Comparison of ENCODE assay signal across 1 cellular context in the genomic region with DNA sequence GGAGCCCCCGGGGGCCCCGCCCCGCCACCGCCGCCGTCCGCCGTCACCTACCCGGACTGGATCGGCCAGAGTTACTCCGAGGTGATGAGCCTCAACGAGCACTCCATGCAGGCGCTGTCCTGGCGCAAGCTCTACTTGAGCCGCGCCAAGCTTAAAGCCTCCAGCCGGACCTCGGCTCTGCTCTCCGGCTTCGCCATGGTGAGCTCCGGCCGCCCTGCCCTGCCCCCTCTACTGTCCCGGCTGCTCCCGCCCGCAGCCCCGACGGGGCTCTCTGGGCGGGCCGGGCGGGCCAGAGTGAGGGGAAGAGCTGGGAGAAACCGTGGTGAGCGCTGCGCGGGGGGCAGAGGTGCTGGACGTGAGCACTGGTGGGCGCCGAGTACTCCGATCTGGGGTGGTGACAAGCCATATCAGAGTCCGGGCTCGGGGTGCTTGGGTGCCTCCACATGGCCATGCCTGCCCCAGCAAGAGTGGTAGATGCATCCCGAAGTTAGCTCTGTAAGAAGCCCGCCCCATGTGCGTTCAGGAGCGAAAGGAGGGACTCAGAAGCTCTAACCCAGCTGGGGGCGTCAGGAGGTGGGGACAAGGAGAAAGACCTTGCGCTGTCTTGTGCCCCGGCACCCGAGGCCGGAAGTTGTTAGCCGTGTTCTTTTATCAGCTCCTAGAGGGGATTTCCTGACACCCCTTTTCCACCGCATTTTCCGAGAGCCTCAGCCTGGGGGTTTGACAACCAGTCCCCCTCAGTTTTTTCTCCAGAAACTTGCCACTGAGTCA.
TF ChIP-seq lines count a peak whose summit lies in the region.

No MANE protein-coding gene starts in this region.

TF ChIP-seq in K562, 482 proteins besides CTCF, POLR2A, EP300 and RAD21 (continued from another document):
- TF ChIP-seq, protein P1, sequence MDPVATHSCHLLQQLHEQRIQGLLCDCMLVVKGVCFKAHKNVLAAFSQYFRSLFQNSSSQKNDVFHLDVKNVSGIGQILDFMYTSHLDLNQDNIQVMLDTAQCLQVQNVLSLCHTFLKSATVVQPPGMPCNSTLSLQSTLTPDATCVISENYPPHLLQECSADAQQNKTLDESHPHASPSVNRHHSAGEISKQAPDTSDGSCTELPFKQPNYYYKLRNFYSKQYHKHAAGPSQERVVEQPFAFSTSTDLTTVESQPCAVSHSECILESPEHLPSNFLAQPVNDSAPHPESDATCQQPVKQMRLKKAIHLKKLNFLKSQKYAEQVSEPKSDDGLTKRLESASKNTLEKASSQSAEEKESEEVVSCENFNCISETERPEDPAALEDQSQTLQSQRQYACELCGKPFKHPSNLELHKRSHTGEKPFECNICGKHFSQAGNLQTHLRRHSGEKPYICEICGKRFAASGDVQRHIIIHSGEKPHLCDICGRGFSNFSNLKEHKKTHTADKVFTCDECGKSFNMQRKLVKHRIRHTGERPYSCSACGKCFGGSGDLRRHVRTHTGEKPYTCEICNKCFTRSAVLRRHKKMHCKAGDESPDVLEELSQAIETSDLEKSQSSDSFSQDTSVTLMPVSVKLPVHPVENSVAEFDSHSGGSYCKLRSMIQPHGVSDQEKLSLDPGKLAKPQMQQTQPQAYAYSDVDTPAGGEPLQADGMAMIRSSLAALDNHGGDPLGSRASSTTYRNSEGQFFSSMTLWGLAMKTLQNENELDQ (CRISPR knock-in tag; IDR thresholded peaks at IDR 0.05; ENCODE audit: borderline replicate concordance) = no peak
- no peak for TF ChIP-seq BRCA1 (IDR thresholded peaks at IDR 0.05)
- TF ChIP-seq BRCA1 (CRISPR knock-in tag; IDR thresholded peaks at IDR 0.05) = no peak
- no peak for TF ChIP-seq ZNF12 (CRISPR knock-in tag; IDR thresholded peaks at IDR 0.05)
- TF ChIP-seq EGR1 (conservative IDR thresholded peaks at IDR 0.05) = 0 out of 2 replicates have a peak, but pooled peaks have one; percentile 9
- no peak for TF ChIP-seq ZNF717 (CRISPR knock-in tag; IDR thresholded peaks at IDR 0.05)
- TF ChIP-seq MAFF (IDR thresholded peaks at IDR 0.05; ENCODE audit: low read length) = no peak
- 0 out of 2 replicates have a peak, but pooled peaks have one; percentile 6 for TF ChIP-seq HCFC1 (IDR thresholded peaks at IDR 0.05; ENCODE audit: low read depth, low read length)
- TF ChIP-seq FOXJ2 (tag; IDR thresholded peaks at IDR 0.05) = no peak
- TF ChIP-seq, protein P2, sequence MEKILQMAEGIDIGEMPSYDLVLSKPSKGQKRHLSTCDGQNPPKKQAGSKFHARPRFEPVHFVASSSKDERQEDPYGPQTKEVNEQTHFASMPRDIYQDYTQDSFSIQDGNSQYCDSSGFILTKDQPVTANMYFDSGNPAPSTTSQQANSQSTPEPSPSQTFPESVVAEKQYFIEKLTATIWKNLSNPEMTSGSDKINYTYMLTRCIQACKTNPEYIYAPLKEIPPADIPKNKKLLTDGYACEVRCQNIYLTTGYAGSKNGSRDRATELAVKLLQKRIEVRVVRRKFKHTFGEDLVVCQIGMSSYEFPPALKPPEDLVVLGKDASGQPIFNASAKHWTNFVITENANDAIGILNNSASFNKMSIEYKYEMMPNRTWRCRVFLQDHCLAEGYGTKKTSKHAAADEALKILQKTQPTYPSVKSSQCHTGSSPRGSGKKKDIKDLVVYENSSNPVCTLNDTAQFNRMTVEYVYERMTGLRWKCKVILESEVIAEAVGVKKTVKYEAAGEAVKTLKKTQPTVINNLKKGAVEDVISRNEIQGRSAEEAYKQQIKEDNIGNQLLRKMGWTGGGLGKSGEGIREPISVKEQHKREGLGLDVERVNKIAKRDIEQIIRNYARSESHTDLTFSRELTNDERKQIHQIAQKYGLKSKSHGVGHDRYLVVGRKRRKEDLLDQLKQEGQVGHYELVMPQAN (IDR thresholded peaks at IDR 0.05; ENCODE audit: borderline replicate concordance) = peak; percentile 54
- no peak for TF ChIP-seq RFX1 (IDR thresholded peaks at IDR 0.05)
- no peak for TF ChIP-seq CBX1 (IDR thresholded peaks at IDR 0.05; ENCODE audit: low read depth)
- TF ChIP-seq MAFG (tag; conservative IDR thresholded peaks at IDR 0.05) = no peak
- TF ChIP-seq MTA3 (IDR thresholded peaks at IDR 0.05; ENCODE audit: borderline replicate concordance) = no peak; the same call in 1 of the 2 replicates
- TF ChIP-seq CCNT2 (IDR thresholded peaks at IDR 0.05; ENCODE audit: borderline replicate concordance, extremely low read depth, insufficient read length, low read depth, low read length) = no peak
- TF ChIP-seq ZFPM2 (CRISPR knock-in tag; IDR thresholded peaks at IDR 0.05) = no peak
- TF ChIP-seq NCOR1 (IDR thresholded peaks at IDR 0.05) = no peak
- no peak for TF ChIP-seq ILK (tag; IDR thresholded peaks at IDR 0.05; ENCODE audit: borderline replicate concordance, low read depth)
- TF ChIP-seq, protein P3, sequence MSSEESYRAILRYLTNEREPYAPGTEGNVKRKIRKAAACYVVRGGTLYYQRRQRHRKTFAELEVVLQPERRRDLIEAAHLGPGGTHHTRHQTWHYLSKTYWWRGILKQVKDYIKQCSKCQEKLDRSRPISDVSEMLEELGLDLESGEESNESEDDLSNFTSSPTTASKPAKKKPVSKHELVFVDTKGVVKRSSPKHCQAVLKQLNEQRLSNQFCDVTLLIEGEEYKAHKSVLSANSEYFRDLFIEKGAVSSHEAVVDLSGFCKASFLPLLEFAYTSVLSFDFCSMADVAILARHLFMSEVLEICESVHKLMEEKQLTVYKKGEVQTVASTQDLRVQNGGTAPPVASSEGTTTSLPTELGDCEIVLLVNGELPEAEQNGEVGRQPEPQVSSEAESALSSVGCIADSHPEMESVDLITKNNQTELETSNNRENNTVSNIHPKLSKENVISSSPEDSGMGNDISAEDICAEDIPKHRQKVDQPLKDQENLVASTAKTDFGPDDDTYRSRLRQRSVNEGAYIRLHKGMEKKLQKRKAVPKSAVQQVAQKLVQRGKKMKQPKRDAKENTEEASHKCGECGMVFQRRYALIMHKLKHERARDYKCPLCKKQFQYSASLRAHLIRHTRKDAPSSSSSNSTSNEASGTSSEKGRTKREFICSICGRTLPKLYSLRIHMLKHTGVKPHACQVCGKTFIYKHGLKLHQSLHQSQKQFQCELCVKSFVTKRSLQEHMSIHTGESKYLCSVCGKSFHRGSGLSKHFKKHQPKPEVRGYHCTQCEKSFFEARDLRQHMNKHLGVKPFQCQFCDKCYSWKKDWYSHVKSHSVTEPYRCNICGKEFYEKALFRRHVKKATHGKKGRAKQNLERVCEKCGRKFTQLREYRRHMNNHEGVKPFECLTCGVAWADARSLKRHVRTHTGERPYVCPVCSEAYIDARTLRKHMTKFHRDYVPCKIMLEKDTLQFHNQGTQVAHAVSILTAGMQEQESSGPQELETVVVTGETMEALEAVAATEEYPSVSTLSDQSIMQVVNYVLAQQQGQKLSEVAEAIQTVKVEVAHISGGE (CRISPR knock-in tag; IDR thresholded peaks at IDR 0.05) = peak in 1 of 3 experiments; percentile 72; a peak in 2 of 6 replicates
- no peak for TF ChIP-seq ATF1 (CRISPR knock-in tag; IDR thresholded peaks at IDR 0.05)
- no peak for TF ChIP-seq ATF1 (tag; IDR thresholded peaks at IDR 0.05)
- no peak for TF ChIP-seq POLR2H (tag; IDR thresholded peaks at IDR 0.05; ENCODE audit: low read depth)
- no peak for TF ChIP-seq LARP7 (IDR thresholded peaks at IDR 0.05)
- peak; percentile 44; the same call in 1 of the 2 replicates for TF ChIP-seq ELF1 (tag; IDR thresholded peaks at IDR 0.05)
- TF ChIP-seq ADNP (tag; IDR thresholded peaks at IDR 0.05) = peak; percentile 21; the same call in 1 of the 2 replicates
- no peak for TF ChIP-seq NR2F6 (CRISPR knock-in tag; IDR thresholded peaks at IDR 0.05)
- TF ChIP-seq GATAD2B (IDR thresholded peaks at IDR 0.05; ENCODE audit: borderline replicate concordance) = 0 out of 2 replicates have a peak, but pooled peaks have one; percentile 7
- no peak for TF ChIP-seq MTA2 (IDR thresholded peaks at IDR 0.05; ENCODE audit: low read depth)
- TF ChIP-seq, protein P4, sequence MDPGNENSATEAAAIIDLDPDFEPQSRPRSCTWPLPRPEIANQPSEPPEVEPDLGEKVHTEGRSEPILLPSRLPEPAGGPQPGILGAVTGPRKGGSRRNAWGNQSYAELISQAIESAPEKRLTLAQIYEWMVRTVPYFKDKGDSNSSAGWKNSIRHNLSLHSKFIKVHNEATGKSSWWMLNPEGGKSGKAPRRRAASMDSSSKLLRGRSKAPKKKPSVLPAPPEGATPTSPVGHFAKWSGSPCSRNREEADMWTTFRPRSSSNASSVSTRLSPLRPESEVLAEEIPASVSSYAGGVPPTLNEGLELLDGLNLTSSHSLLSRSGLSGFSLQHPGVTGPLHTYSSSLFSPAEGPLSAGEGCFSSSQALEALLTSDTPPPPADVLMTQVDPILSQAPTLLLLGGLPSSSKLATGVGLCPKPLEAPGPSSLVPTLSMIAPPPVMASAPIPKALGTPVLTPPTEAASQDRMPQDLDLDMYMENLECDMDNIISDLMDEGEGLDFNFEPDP (CRISPR knock-in tag; IDR thresholded peaks at IDR 0.05) = no peak
- TF ChIP-seq ZNF696 (CRISPR knock-in tag; conservative IDR thresholded peaks at IDR 0.05) = no peak
- TF ChIP-seq, protein P5, sequence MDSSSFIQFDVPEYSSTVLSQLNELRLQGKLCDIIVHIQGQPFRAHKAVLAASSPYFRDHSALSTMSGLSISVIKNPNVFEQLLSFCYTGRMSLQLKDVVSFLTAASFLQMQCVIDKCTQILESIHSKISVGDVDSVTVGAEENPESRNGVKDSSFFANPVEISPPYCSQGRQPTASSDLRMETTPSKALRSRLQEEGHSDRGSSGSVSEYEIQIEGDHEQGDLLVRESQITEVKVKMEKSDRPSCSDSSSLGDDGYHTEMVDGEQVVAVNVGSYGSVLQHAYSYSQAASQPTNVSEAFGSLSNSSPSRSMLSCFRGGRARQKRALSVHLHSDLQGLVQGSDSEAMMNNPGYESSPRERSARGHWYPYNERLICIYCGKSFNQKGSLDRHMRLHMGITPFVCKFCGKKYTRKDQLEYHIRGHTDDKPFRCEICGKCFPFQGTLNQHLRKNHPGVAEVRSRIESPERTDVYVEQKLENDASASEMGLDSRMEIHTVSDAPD (CRISPR knock-in tag; IDR thresholded peaks at IDR 0.05) = no peak
- TF ChIP-seq ZNF311 (CRISPR knock-in tag; IDR thresholded peaks at IDR 0.05) = no peak
- peak; percentile 69 for TF ChIP-seq ETV1 (tag; conservative IDR thresholded peaks at IDR 0.05; ENCODE audit: low read depth)
- no peak for TF ChIP-seq KAT2B (IDR thresholded peaks at IDR 0.05; ENCODE audit: low read depth, low read length)
- TF ChIP-seq PTTG1 (tag; IDR thresholded peaks at IDR 0.05; ENCODE audit: low read depth) = no peak
- TF ChIP-seq SRSF9 (IDR thresholded peaks at IDR 0.05; ENCODE audit: borderline replicate concordance, low read depth, low read length) = no peak
